In the genomic region with DNA sequence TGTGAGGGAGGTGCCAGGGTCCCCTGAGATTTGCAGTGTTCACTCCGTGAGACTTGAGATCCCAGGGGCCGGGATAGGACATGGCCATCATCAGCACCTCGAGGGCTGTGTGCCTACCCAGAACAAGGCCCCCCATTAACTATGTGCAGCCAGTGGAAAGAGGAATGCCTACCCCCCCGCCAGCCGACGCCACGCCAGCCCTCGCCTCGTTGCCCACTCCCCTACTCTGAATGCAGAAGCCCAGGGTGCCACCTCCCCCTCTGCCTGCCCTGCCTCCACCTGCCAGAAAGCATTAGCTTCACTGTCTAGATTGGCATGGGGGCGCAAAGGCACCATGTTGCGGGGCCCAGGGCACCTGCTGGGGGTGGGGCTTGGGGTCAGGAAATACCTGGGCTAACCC, we compare ENCODE assay signal across 21 cellular contexts. TPM values are rescaled to one million over a fixed set of nuclear protein-coding genes. Genes with fewer than 3 reads are reported as not detected.
A peak's percentile ranks its signal among the peaks of the same experiment; 100 is the strongest.
DNase-seq lines count a peak whose midpoint lies in the region; ATAC-seq and TF ChIP-seq lines count a peak whose summit lies in the region.
"Had no signal": no experiment of that assay in that cellular context is flagged by ENCODE, and none has a peak within 500 bp of the region (broad histone marks: within the 10 kb centered on the region; RNA-seq: fewer than 3 reads in every experiment).

No MANE protein-coding gene starts in this region.

- peak overlapping the region; percentile 63 for H3K18ac ChIP-seq in neuronal stem cell (ENCODE audit: low read length)

- no peak overlapping the region for H4K8ac ChIP-seq in neuronal stem cell (ENCODE audit: low read depth, low read length)

- H3K4me3 ChIP-seq in BLaER1 = no peak overlapping the region
- H3K4me3 ChIP-seq in neuronal stem cell (ENCODE audit: low read length in 2 of 2) = no peak overlapping the region
- no peak overlapping the region for H3K4me3 ChIP-seq in thoracic aorta
- H3K4me3 ChIP-seq in brain microvascular endothelial cell (ENCODE audit: low read depth, low read length) = no peak overlapping the region
- H3K4me3 ChIP-seq: GM12878, GM23338, HAP-1 had no signal

- ATAC-seq in thoracic aorta (ENCODE audit: insufficient number of reproducible peaks, low FRiP score, low read depth) = no peak
- ATAC-seq: CD8-positive, alpha-beta T cell; GM12878; GM23338 had no signal

- H3K4me1 ChIP-seq in BLaER1 (peaks cover 34% of the 10 kb centered on the region), neuronal stem cell (ENCODE audit: control insufficient read depth in 2 of 2, insufficient read depth in 1 of 2, low read depth in 1 of 2, low read length in 2 of 2) (peaks cover 0 to 17% of the 10 kb centered on the region in 2 donors), thoracic aorta (ENCODE audit: control insufficient read depth in 1 of 2, low read depth in 2 of 2) (peaks cover 12 to 50% of the 10 kb centered on the region in 2 donors)
- H3K4me1 ChIP-seq: BE2C, Caco-2, HAP-1 had no signal

- H3K14ac ChIP-seq in neuronal stem cell (ENCODE audit: low read length) = no peak overlapping the region

- no CpG with 5 or more reads among the region's 11 CpGs for WGBS in neuronal stem cell (ENCODE audit: extremely low coverage in 2 of 2, insufficient read length in 2 of 2, insufficient replicate concordance in 1 of 2), 2 donors

- peaks cover 10% of the 10 kb centered on the region; the same call in 1 of the 2 replicates for H3K36me3 ChIP-seq in BLaER1
- no peaks in the 10 kb centered on the region for H3K36me3 ChIP-seq in neuronal stem cell (replicated peaks in 1 of 2; ENCODE audit: control insufficient read depth in 2 of 2, insufficient read depth in 2 of 2, low read length in 2 of 2)
- H3K36me3 ChIP-seq in thoracic aorta = no peaks in the 10 kb centered on the region
- no peaks in the 10 kb centered on the region for H3K36me3 ChIP-seq in brain microvascular endothelial cell (replicated peaks)
- H3K36me3 ChIP-seq: BE2C, HAP-1 had no signal

- H3K9me3 ChIP-seq in BLaER1 = no peaks in the 10 kb centered on the region
- no peaks in the 10 kb centered on the region for H3K9me3 ChIP-seq in neuronal stem cell (replicated peaks in 1 of 2; ENCODE audit: control insufficient read depth in 2 of 2, insufficient read depth in 1 of 2, low read depth in 1 of 2, low read length in 2 of 2)
- no peaks in the 10 kb centered on the region for H3K9me3 ChIP-seq in thoracic aorta
- H3K9me3 ChIP-seq: BE2C, Caco-2, HAP-1 had no signal

- H4K20me1 ChIP-seq in BLaER1 = no peaks in the 10 kb centered on the region

- H2BK12ac ChIP-seq in neuronal stem cell (ENCODE audit: low read length) = no peak overlapping the region

- in situ Hi-C loops in brain microvascular endothelial cell (cut with HindIII; ENCODE audit: low pct_ligation_motif_present, low sequenced_read_pairs) = loop anchor here (25.0 kb wide), 1 partner anchor 104 kb away; no protein-coding TSS in a partner anchor

- H3K27me3 ChIP-seq in BLaER1 (no peaks in the 10 kb centered on the region), neuronal stem cell (ENCODE audit: control insufficient read depth in 3 of 3, insufficient read depth in 3 of 3, low read depth in 1 of 3, low read length in 3 of 3) (peaks cover 0 to 31% (median 0%) of the 10 kb centered on the region in 3 experiments), thoracic aorta (replicated peaks; ENCODE audit: insufficient read depth) (no peaks in the 10 kb centered on the region), brain microvascular endothelial cell (replicated peaks) (peaks cover 19% of the 10 kb centered on the region)

- H2AFZ ChIP-seq in neuronal stem cell (ENCODE audit: low read length) = no peak overlapping the region

- H3K9ac ChIP-seq in BLaER1 = no peak overlapping the region
- no peak overlapping the region for H3K9ac ChIP-seq in neuronal stem cell (ENCODE audit: low read depth, low read length, poor library complexity)

- H3K4me2 ChIP-seq in BLaER1 (peak overlapping the region; percentile 17; the same call in 1 of the 2 replicates), neuronal stem cell (ENCODE audit: insufficient read depth, low read length, poor library complexity, severe bottlenecking) (no peak overlapping the region)
- H3K4me2 ChIP-seq: GM23338 had no signal

- peak overlapping the region; percentile 94 for H2AK5ac ChIP-seq in neuronal stem cell (ENCODE audit: low read depth, low read length)

- no peak overlapping the region for H3K4ac ChIP-seq in neuronal stem cell (ENCODE audit: low read length)

- no peak overlapping the region for H2BK15ac ChIP-seq in neuronal stem cell (ENCODE audit: low read length)

- H2BK120ac ChIP-seq in neuronal stem cell (ENCODE audit: low read depth, low read length) = no peak overlapping the region

- no peaks in the 10 kb centered on the region for H3K79me1 ChIP-seq in neuronal stem cell (ENCODE audit: low read depth, low read length)

- TF ChIP-seq CTCF in thoracic aorta (IDR thresholded peaks at IDR 0.05) = no peak
- TF ChIP-seq CTCF in brain microvascular endothelial cell (IDR thresholded peaks at IDR 0.05; ENCODE audit: low read depth, low read length, missing control alignments) = no peak

- no peak overlapping the region for H3K23ac ChIP-seq in neuronal stem cell (ENCODE audit: low read depth, low read length, poor library complexity)

- no peak overlapping the region for H3K27ac ChIP-seq in BLaER1
- H3K27ac ChIP-seq in neuronal stem cell (replicated peaks; ENCODE audit: low read length) = no peak overlapping the region
- H3K27ac ChIP-seq in thoracic aorta = peak overlapping the region; percentile 31 to 70
- H3K27ac ChIP-seq in brain microvascular endothelial cell = no peak overlapping the region
- H3K27ac ChIP-seq: 22Rv1 had no signal

- H2BK5ac ChIP-seq in neuronal stem cell (ENCODE audit: low read length) = no peak overlapping the region

- DNase-seq in NCI-H2171 treated with DMSO at 0.1 percent for 48 hours (lab: John Stamatoyannopoulos, UW) = peak; percentile 24
- DNase-seq in neuronal stem cell (ENCODE audit: low spot score) = no peak
- no peak for DNase-seq in thoracic aorta (ENCODE audit: low spot score)
- no peak for DNase-seq in SK-N-DZ (ENCODE audit: low spot score)
- DNase-seq in GF-D8 (lab: John Stamatoyannopoulos, UW) = no peak
- DNase-seq in brain microvascular endothelial cell = no peak
- DNase-seq in epidermal melanocyte (ENCODE audit: insufficient read length, low spot score) = no peak
- DNase-seq: BE2C; C1 segment of cervical spinal cord; Caco-2; CD8-positive, alpha-beta T cell; DMS153; DND-41; HFFc6 had no signal

- no peak overlapping the region for H4K91ac ChIP-seq in neuronal stem cell (ENCODE audit: low read depth, low read length, poor library complexity)

RNA-seq across cellular contexts. Expression of a gene that starts 14.9 kb away (rescaled TPM):
- polyA plus RNA-seq in neuronal stem cell (2013, experiment 1 of 2) = 0.21 TPM
- polyA plus RNA-seq in neuronal stem cell (2013, experiment 2 of 2) = 0.15 TPM
- total RNA-seq in thoracic aorta = 10 to 100 TPM; 76.6 to 99.0 TPM
- polyA plus RNA-seq in SK-N-DZ (2014; cell fraction: cytosol; rRNA removed) = not detected in 2 replicates
- not detected in 2 replicates for polyA plus RNA-seq in SK-N-DZ (2014; cell fraction: nucleus; rRNA removed)
- total RNA-seq: GM12878, H4, HFFc6 had no signal
- polyA plus RNA-seq: AG04450, GM12878 had no signal

RNA-seq across cellular contexts. Expression of a gene that starts 48.1 kb away (rescaled TPM):
- not detected for polyA plus RNA-seq in neuronal stem cell (2013, experiment 1 of 2)
- polyA plus RNA-seq in neuronal stem cell (2013, experiment 2 of 2) = not detected
- 1 to 10 TPM; 4.3 to 6.1 TPM for total RNA-seq in thoracic aorta
- 0.10 and 0.48 TPM in 2 replicates for polyA plus RNA-seq in SK-N-DZ (2014; cell fraction: cytosol; rRNA removed)
- 0.20 and 0.93 TPM in 2 replicates for polyA plus RNA-seq in SK-N-DZ (2014; cell fraction: nucleus; rRNA removed)
- total RNA-seq: Caco-2, GM23338, HFFc6 had no signal
- polyA plus RNA-seq: AG04450, GM23338 had no signal

Comparison
In these comparisons a context has a peak if more than half of its experiments do, and no peak if none do; other contexts are left out.
1. H3K27ac ChIP-seq: peak in thoracic aorta (2 of 2); none in BLaER1 (single experiment), neuronal stem cell (single experiment) and brain microvascular endothelial cell (single experiment).